8 cellular contexts compared by ENCODE assay signal in the genomic region with DNA sequence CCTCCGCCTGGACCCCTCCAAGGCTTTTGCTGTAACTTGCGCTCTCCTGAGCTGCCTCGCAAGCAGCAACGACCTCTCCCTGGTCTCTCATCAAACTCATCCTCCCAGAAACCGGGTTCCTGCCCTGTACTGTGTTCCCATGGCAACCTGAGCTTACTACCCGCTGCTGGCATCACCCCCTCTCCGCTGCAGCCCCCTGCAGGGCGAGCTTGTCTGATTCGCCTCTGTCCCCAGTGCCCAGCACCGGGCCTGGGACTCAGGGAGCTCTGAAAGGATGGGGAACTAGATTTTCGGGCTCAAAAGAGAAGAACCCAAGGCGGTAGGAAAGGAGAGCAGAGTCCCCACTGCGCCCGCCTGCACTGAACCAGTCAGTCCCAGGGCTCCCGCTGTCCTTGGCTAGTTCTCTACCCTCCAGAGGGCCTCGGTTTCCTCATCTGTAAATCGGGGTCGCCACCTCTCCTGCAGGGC. TPM values are rescaled to one million over a fixed set of nuclear protein-coding genes. Genes with fewer than 3 reads are reported as not detected.
DNase-seq lines count a peak whose midpoint lies in the region; ATAC-seq, FAIRE-seq and TF ChIP-seq lines count a peak whose summit lies in the region.

No MANE protein-coding gene starts in this region.

- H3K36me3 Mint-ChIP-seq in Calu3 (ENCODE audit: insufficient read depth, unreplicated experiment) (peaks cover 20% of the 10 kb centered on the region), natural killer cell (no peaks in the 10 kb centered on the region)
- H3K36me3 Mint-ChIP-seq in activated CD4-positive, alpha-beta T cell treated with anti-CD3 and anti-CD28 coated beads, Interleukin-2, amount 10 ng/mL, durations not matched to agents 7 days and 5 days (ENCODE audit: low read depth): no peaks in the 10 kb centered on the region

- H3K27ac ChIP-seq in KOPT-K1 (ENCODE audit: low read depth, low read length, poor library complexity, severe bottlenecking): peak overlapping the region; percentile 34

- no peaks in the 10 kb centered on the region for H3K9me3 ChIP-seq in KOPT-K1 (ENCODE audit: insufficient read depth, low read length, poor library complexity, severe bottlenecking)

- CTCF ChIA-PET in Calu3 (lab: Charles Lee): interaction anchor here (0.6 to 2.5 kb wide), 11 partner anchors 8 to 541 kb away, joined by 3 to 12 read pairs (median 4); no protein-coding TSS in a partner anchor
- CTCF ChIA-PET in activated CD4-positive, alpha-beta T cell treated with anti-CD3 and anti-CD28 coated beads, Interleukin-2, amount 10 ng/mL, durations not matched to agents 7 days and 5 days (lab: Charles Lee): interaction anchor here (0.5 to 4.2 kb wide), 30 partner anchors 8 to 412 kb away, joined by 3 to 36 read pairs (median 4); a partner anchor contains a TSS

- no peak for TF ChIP-seq CTCF in Calu3 (IDR thresholded peaks at IDR 0.05; ENCODE audit: unreplicated experiment)
- no peak for TF ChIP-seq CTCF in natural killer cell (IDR thresholded peaks at IDR 0.05)

- peaks cover 23% of the 10 kb centered on the region for H3K4me1 Mint-ChIP-seq in Calu3 (ENCODE audit: low read depth, unreplicated experiment)
- H3K4me1 Mint-ChIP-seq in activated CD4-positive, alpha-beta T cell treated with anti-CD3 and anti-CD28 coated beads, Interleukin-2, amount 10 ng/mL, durations not matched to agents 7 days and 5 days: peaks cover 30% of the 10 kb centered on the region
- peaks cover 42 to 49% of the 10 kb centered on the region in 2 donors for H3K4me1 Mint-ChIP-seq in natural killer cell

- POLR2A ChIA-PET in activated CD4-positive, alpha-beta T cell treated with anti-CD3 and anti-CD28 coated beads, Interleukin-2, amount 10 ng/mL, durations not matched to agents 7 days and 5 days (lab: Charles Lee): interaction anchor here (1.2 kb wide), 1 partner anchor 16 kb away, joined by 5 read pairs; no protein-coding TSS in a partner anchor

- peak; percentile 17 for ATAC-seq in GM19438 (IDR thresholded peaks at IDR 0.05; ENCODE audit: low read depth, unreplicated experiment)
- peak in 1 of 3 donors; percentile 4 for ATAC-seq in natural killer cell
- no peak for ATAC-seq in GM21515 (IDR thresholded peaks at IDR 0.05; ENCODE audit: unreplicated experiment)

- H3K27me3 Mint-ChIP-seq in Calu3 (ENCODE audit: unreplicated experiment): peaks cover 15% of the 10 kb centered on the region
- H3K27me3 Mint-ChIP-seq in activated CD4-positive, alpha-beta T cell treated with anti-CD3 and anti-CD28 coated beads, Interleukin-2, amount 10 ng/mL, durations not matched to agents 7 days and 5 days: peaks cover 3% of the 10 kb centered on the region
- peaks cover 4 to 6% of the 10 kb centered on the region in 2 donors for H3K27me3 Mint-ChIP-seq in natural killer cell (ENCODE audit: low read depth in 2 of 2)

- H3K4me3 Mint-ChIP-seq in Calu3 (ENCODE audit: low read depth, unreplicated experiment): peak overlapping the region; percentile 82
- peak overlapping the region; percentile 88 for H3K4me3 Mint-ChIP-seq in activated CD4-positive, alpha-beta T cell treated with anti-CD3 and anti-CD28 coated beads, Interleukin-2, amount 10 ng/mL, durations not matched to agents 7 days and 5 days
- H3K4me3 Mint-ChIP-seq in natural killer cell: peak overlapping the region; percentile 94

- no peak for TF ChIP-seq POLR2A in GM12892 (IDR thresholded peaks at IDR 0.05; ENCODE audit: low read depth, low read length)

- DNase-seq in Calu3 (peak; percentile 40), fibroblast of peridontal ligament (ENCODE audit: extremely low read depth) (peak; percentile 54), natural killer cell (no peak), GM12892 (ENCODE audit: insufficient read length) (no peak)
- peak; percentile 43 for DNase-seq in activated CD4-positive, alpha-beta T cell treated with anti-CD3 and anti-CD28 coated beads, Interleukin-2, amount 10 ng/mL, durations not matched to agents 7 days and 5 days

- H3K27ac Mint-ChIP-seq in Calu3 (ENCODE audit: unreplicated experiment): peak overlapping the region; percentile 71
- H3K27ac Mint-ChIP-seq in activated CD4-positive, alpha-beta T cell treated with anti-CD3 and anti-CD28 coated beads, Interleukin-2, amount 10 ng/mL, durations not matched to agents 7 days and 5 days: peak overlapping the region; percentile 86
- H3K27ac Mint-ChIP-seq in natural killer cell: peak overlapping the region; percentile 92 to 93

- no peaks in the 10 kb centered on the region for H3K36me3 ChIP-seq in KOPT-K1 (ENCODE audit: insufficient read depth, low read length)

- FAIRE-seq in GM12892 (lab: Jason Lieb, UNC): no peak

- BruUV-seq in Calu3 (replicated peaks; lab: Mats Ljungman, UMichigan): no TSS peak

- H3K9me3 Mint-ChIP-seq in Calu3 (ENCODE audit: low read depth, unreplicated experiment): no peaks in the 10 kb centered on the region
- H3K9me3 Mint-ChIP-seq in activated CD4-positive, alpha-beta T cell treated with anti-CD3 and anti-CD28 coated beads, Interleukin-2, amount 10 ng/mL, durations not matched to agents 7 days and 5 days: no peaks in the 10 kb centered on the region
- no peaks in the 10 kb centered on the region for H3K9me3 Mint-ChIP-seq in natural killer cell

- intact Hi-C loops in Calu3 (cut with micrococcal nuclease; ENCODE audit: unreplicated experiment) (no loop called here), natural killer cell (cut with micrococcal nuclease) (loop anchor here (2.0 to 5.0 kb wide), 2 partner anchors 73 to 300 kb away; a partner anchor contains a TSS)

RNA-seq across cellular contexts. Expression of a gene that starts 0.5 kb away (rescaled TPM):
- total RNA-seq in Calu3 (2022) (26.4 and 28.5 TPM in 2 replicates), natural killer cell (10 to 100 TPM; 17.4 to 25.7 (median 22.8) TPM)
- total RNA-seq in activated CD4-positive, alpha-beta T cell treated with anti-CD3 and anti-CD28 coated beads, Interleukin-2, amount 10 ng/mL, durations not matched to agents 7 days and 5 days: 10 to 100 TPM; 14.1 to 14.4 TPM
- polyA plus RNA-seq in GM12892 (2012; ENCODE audit: missing spikeins): 7.3 TPM

RNA-seq across cellular contexts. Expression of a gene that starts 16.5 kb away (rescaled TPM):
- not detected in 2 replicates for total RNA-seq in Calu3 (2022)
- total RNA-seq in activated CD4-positive, alpha-beta T cell treated with anti-CD3 and anti-CD28 coated beads, Interleukin-2, amount 10 ng/mL, durations not matched to agents 7 days and 5 days: not detected
- total RNA-seq in natural killer cell: under 1 TPM; 0.02 to 0.10 (median 0.05) TPM
- 0.19 TPM for polyA plus RNA-seq in GM12892 (2012; ENCODE audit: missing spikeins)

Comparison
In these comparisons a context has a peak if more than half of its experiments do, and no peak if none do; other contexts are left out.
1. DNase-seq: peak in Calu3 (single experiment), activated CD4-positive, alpha-beta T cell treated with anti-CD3 and anti-CD28 coated beads, Interleukin-2, amount 10 ng/mL, durations not matched to agents 7 days and 5 days (single experiment) and fibroblast of peridontal ligament (single experiment); none in natural killer cell (single experiment) and GM12892 (single experiment).
2. Peak in every context shown above with its lines, with median percentiles within 50 percentile points of each other: H3K27ac Mint-ChIP-seq and H3K4me3 Mint-ChIP-seq.